In the genomic region with DNA sequence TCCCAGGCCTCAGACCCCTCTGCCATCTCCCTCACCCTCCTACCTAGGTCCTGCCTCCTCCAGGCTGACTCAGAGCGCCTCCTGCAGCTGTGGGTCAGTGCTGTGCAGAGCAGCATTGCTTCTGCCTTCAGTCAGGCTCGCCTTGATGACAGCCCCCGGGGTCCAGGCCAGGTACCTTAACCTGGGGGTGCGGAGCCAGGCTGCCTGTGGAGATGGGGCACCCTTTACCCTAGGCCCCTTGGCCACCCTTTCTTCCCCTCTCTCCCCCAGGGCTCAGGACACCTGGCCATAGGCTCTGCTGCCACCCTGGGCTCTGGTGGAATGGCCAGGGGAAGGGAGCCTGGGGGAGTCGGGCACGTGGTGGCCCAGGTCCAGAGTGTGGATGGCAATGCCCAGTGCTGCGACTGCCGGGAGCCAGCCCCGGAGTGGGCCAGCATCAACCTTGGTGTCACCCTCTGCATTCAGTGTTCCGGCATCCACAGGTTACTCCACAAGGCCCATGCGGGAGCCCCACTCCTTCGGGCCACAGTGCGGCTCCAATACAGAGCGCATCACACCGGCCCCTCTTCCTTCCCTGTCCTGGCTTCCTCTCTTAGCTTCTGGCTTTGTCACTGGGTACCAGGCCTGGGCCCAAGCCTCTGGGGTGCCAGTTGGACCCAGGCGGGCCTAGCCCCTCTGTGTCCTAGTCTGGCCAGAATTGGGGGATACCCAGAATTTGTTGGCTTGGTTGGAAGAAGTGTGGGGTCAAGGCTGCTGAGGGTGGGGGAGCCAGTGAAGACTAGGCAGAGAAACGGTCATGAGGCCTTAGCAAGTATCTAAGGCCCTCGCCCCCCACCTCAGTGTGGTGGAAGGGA, we compare ENCODE assay signal across 1 cellular context.
TF ChIP-seq lines count a peak whose summit lies in the region.

No MANE protein-coding gene starts in this region.

TF ChIP-seq in K562, 482 proteins besides CTCF, POLR2A, EP300 and RAD21:
- no peak for TF ChIP-seq EHMT2 (IDR thresholded peaks at IDR 0.05)
- TF ChIP-seq ZBTB17 (CRISPR knock-in tag; IDR thresholded peaks at IDR 0.05), result no peak
- TF ChIP-seq TAF15 (IDR thresholded peaks at IDR 0.05; ENCODE audit: low read depth, low read length), result no peak
- no peak for TF ChIP-seq FOXA1 (IDR thresholded peaks at IDR 0.05; ENCODE audit: borderline replicate concordance)
- TF ChIP-seq HNRNPL (IDR thresholded peaks at IDR 0.05; ENCODE audit: low read depth, low read length), result no peak
- TF ChIP-seq ZBTB7A (IDR thresholded peaks at IDR 0.05; ENCODE audit: borderline replicate concordance, control insufficient read depth, low read depth, low read length), result no peak
- TF ChIP-seq, protein P1, sequence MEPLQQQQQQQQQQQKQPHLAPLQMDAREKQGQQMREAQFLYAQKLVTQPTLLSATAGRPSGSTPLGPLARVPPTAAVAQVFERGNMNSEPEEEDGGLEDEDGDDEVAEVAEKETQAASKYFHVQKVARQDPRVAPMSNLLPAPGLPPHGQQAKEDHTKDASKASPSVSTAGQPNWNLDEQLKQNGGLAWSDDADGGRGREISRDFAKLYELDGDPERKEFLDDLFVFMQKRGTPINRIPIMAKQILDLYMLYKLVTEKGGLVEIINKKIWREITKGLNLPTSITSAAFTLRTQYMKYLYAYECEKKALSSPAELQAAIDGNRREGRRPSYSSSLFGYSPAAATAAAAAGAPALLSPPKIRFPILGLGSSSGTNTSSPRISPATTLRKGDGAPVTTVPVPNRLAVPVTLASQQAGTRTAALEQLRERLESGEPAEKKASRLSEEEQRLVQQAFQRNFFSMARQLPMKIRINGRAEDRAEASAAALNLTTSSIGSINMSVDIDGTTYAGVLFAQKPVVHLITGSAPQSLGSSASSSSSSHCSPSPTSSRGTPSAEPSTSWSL (CRISPR knock-in tag; IDR thresholded peaks at IDR 0.05; ENCODE audit: borderline replicate concordance), result no peak
- TF ChIP-seq, protein P2, sequence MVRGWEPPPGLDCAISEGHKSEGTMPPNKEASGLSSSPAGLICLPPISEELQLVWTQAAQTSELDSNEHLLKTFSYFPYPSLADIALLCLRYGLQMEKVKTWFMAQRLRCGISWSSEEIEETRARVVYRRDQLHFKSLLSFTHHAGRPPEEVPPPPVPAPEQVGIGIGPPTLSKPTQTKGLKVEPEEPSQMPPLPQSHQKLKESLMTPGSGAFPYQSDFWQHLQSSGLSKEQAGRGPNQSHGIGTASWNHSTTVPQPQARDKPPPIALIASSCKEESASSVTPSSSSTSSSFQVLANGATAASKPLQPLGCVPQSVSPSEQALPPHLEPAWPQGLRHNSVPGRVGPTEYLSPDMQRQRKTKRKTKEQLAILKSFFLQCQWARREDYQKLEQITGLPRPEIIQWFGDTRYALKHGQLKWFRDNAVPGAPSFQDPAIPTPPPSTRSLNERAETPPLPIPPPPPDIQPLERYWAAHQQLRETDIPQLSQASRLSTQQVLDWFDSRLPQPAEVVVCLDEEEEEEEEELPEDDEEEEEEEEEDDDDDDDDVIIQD (CRISPR knock-in tag; IDR thresholded peaks at IDR 0.05), result no peak
- TF ChIP-seq POLR2G (IDR thresholded peaks at IDR 0.05; ENCODE audit: low read depth, low read length), result peak; percentile 49; the same call in 1 of the 2 replicates
- TF ChIP-seq KDM5B (IDR thresholded peaks at IDR 0.05; ENCODE audit: insufficient replicate concordance, low read depth, low read length), result peak; percentile 2
- no peak for TF ChIP-seq ARID2 (IDR thresholded peaks at IDR 0.05)
- TF ChIP-seq ZNF24 (IDR thresholded peaks at IDR 0.05), result no peak
- TF ChIP-seq ZNF785 (CRISPR knock-in tag; IDR thresholded peaks at IDR 0.05), result no peak
- TF ChIP-seq HCFC1 (IDR thresholded peaks at IDR 0.05; ENCODE audit: low read depth, low read length), result no peak
- no peak for TF ChIP-seq TSC22D4 (tag; IDR thresholded peaks at IDR 0.05)
